In genomic region chr3:186953011-186953487, GRCh38 we compare ENCODE assay signal across 9 cellular contexts. TPM values are rescaled to one million over a fixed set of nuclear protein-coding genes. Genes with fewer than 3 reads are reported as not detected.
DNase-seq lines count a peak whose midpoint lies in the region; ATAC-seq lines count a peak whose summit lies in the region.
"Had no signal": no experiment of that assay in that cellular context is flagged by ENCODE, and none has a peak within 500 bp of the region (broad histone marks: within the 10 kb centered on the region; RNA-seq: fewer than 3 reads in every experiment).

No MANE protein-coding gene starts in this region.

- ATAC-seq in esophagus mucosa, result peak; percentile 18
- peak; percentile 89 for ATAC-seq in stimulated activated naive CD8-positive, alpha-beta T cell treated with anti-CD3 and anti-CD28 coated beads, Interleukin-15, amount 100 ng/mL, for 72 hours
- ATAC-seq in GM19035 (IDR thresholded peaks at IDR 0.05; ENCODE audit: unreplicated experiment), result no peak
- no peak for ATAC-seq in HG03159 (IDR thresholded peaks at IDR 0.05; ENCODE audit: unreplicated experiment)

- peaks cover 19% of the 10 kb centered on the region for H3K9me3 Mint-ChIP-seq in activated CD4-positive, alpha-beta T cell treated with anti-CD3 and anti-CD28 coated beads, Interleukin-2, amount 10 ng/mL, durations not matched to agents 7 days and 5 days
- peaks cover 4 to 7% of the 10 kb centered on the region in 2 donors for H3K9me3 Mint-ChIP-seq in stimulated activated naive CD8-positive, alpha-beta T cell treated with anti-CD3 and anti-CD28 coated beads, Interleukin-15, amount 100 ng/mL, for 72 hours

- no peaks in the 10 kb centered on the region for H3K27me3 Mint-ChIP-seq in activated CD4-positive, alpha-beta T cell treated with anti-CD3 and anti-CD28 coated beads, Interleukin-2, amount 10 ng/mL, durations not matched to agents 7 days and 5 days
- H3K27me3 Mint-ChIP-seq in stimulated activated naive CD8-positive, alpha-beta T cell treated with anti-CD3 and anti-CD28 coated beads, Interleukin-15, amount 100 ng/mL, for 72 hours, result no peaks in the 10 kb centered on the region

- H3K4me1 Mint-ChIP-seq in activated CD4-positive, alpha-beta T cell treated with anti-CD3 and anti-CD28 coated beads, Interleukin-2, amount 10 ng/mL, durations not matched to agents 7 days and 5 days, result peaks cover 66% of the 10 kb centered on the region
- H3K4me1 Mint-ChIP-seq in stimulated activated naive CD8-positive, alpha-beta T cell treated with anti-CD3 and anti-CD28 coated beads, Interleukin-15, amount 100 ng/mL, for 72 hours, result peaks cover 83% of the 10 kb centered on the region

- peaks cover 89% of the 10 kb centered on the region for H3K36me3 Mint-ChIP-seq in activated CD4-positive, alpha-beta T cell treated with anti-CD3 and anti-CD28 coated beads, Interleukin-2, amount 10 ng/mL, durations not matched to agents 7 days and 5 days (ENCODE audit: low read depth)

- CTCF ChIA-PET in activated CD4-positive, alpha-beta T cell treated with anti-CD3 and anti-CD28 coated beads, Interleukin-2, amount 10 ng/mL, durations not matched to agents 7 days and 5 days (lab: Charles Lee), result interaction anchor here (0.7 to 2.1 kb wide), 7 partner anchors 9 to 336 kb away, joined by 3 to 8 read pairs (median 4); no protein-coding TSS in a partner anchor

- H3K27ac Mint-ChIP-seq in activated CD4-positive, alpha-beta T cell treated with anti-CD3 and anti-CD28 coated beads, Interleukin-2, amount 10 ng/mL, durations not matched to agents 7 days and 5 days, result peak overlapping the region; percentile 85
- peak overlapping the region; percentile 85 to 88 for H3K27ac Mint-ChIP-seq in stimulated activated naive CD8-positive, alpha-beta T cell treated with anti-CD3 and anti-CD28 coated beads, Interleukin-15, amount 100 ng/mL, for 72 hours

- peak; percentile 11 for DNase-seq in activated CD4-positive, alpha-beta T cell treated with anti-CD3 and anti-CD28 coated beads, Interleukin-2, amount 10 ng/mL, durations not matched to agents 7 days and 5 days
- no peak for DNase-seq in activated CD4-positive, alpha-beta T cell treated with anti-CD3 and anti-CD28 coated beads, Interleukin-2, amount 50 U/mL, for 4 hours
- peak; percentile 91 for DNase-seq in SIG-M5 treated with dmso at 0.1 percent for 504 hours (lab: John Stamatoyannopoulos, UW; ENCODE audit: unreplicated experiment)
- no peak for DNase-seq in stimulated activated naive CD8-positive, alpha-beta T cell treated with anti-CD3 and anti-CD28 coated beads, Interleukin-15, amount 100 ng/mL, for 72 hours
- no peak for DNase-seq in SHP77 treated with DMSO at 0.1 percent for 48 hours (lab: John Stamatoyannopoulos, UW)
- DNase-seq: islet precursor cell had no signal

- POLR2A ChIA-PET in activated CD4-positive, alpha-beta T cell treated with anti-CD3 and anti-CD28 coated beads, Interleukin-2, amount 10 ng/mL, durations not matched to agents 7 days and 5 days (lab: Charles Lee), result no interaction called here

- peak overlapping the region; percentile 31 for H3K4me3 Mint-ChIP-seq in activated CD4-positive, alpha-beta T cell treated with anti-CD3 and anti-CD28 coated beads, Interleukin-2, amount 10 ng/mL, durations not matched to agents 7 days and 5 days
- H3K4me3 Mint-ChIP-seq in stimulated activated naive CD8-positive, alpha-beta T cell treated with anti-CD3 and anti-CD28 coated beads, Interleukin-15, amount 100 ng/mL, for 72 hours, result peak overlapping the region; percentile 46 to 51

RNA-seq across cellular contexts. Expression of gene ST6GAL1, which starts 22.7 kb away (rescaled TPM):
- total RNA-seq in activated CD4-positive, alpha-beta T cell treated with anti-CD3 and anti-CD28 coated beads, Interleukin-2, amount 10 ng/mL, durations not matched to agents 7 days and 5 days, result 100 to 1,000 TPM; 145 to 183 TPM
- 13.2 TPM for total RNA-seq in esophagus mucosa

Comparison
In these comparisons a context has a peak if more than half of its experiments do, and no peak if none do; other contexts are left out.
1. DNase-seq: peak in activated CD4-positive, alpha-beta T cell treated with anti-CD3 and anti-CD28 coated beads, Interleukin-2, amount 10 ng/mL, durations not matched to agents 7 days and 5 days (single experiment) and SIG-M5 treated with dmso at 0.1 percent for 504 hours (single experiment); none in activated CD4-positive, alpha-beta T cell treated with anti-CD3 and anti-CD28 coated beads, Interleukin-2, amount 50 U/mL, for 4 hours (0 of 2), stimulated activated naive CD8-positive, alpha-beta T cell treated with anti-CD3 and anti-CD28 coated beads, Interleukin-15, amount 100 ng/mL, for 72 hours (0 of 2) and SHP77 treated with DMSO at 0.1 percent for 48 hours (single experiment).
2. ATAC-seq: peak in esophagus mucosa (single experiment) and stimulated activated naive CD8-positive, alpha-beta T cell treated with anti-CD3 and anti-CD28 coated beads, Interleukin-15, amount 100 ng/mL, for 72 hours (single experiment); none in GM19035 (single experiment) and HG03159 (single experiment).
3. RNA of gene ST6GAL1, which starts 22.7 kb away (total RNA-seq): 145 to 183 TPM in activated CD4-positive, alpha-beta T cell treated with anti-CD3 and anti-CD28 coated beads, Interleukin-2, amount 10 ng/mL, durations not matched to agents 7 days and 5 days; 13.2 TPM in esophagus mucosa (single experiment); every median in the first group is over 10 times any median in the second.